Comparison of ENCODE assay signal across 36 cellular contexts in genomic region chr17:40259505-40259904, GRCh38.
"Had no signal": no experiment of that assay in that cellular context is flagged by ENCODE, and none has a peak within 500 bp of the region (broad histone marks: within the 10 kb centered on the region; RNA-seq: fewer than 3 reads in every experiment).

No MANE protein-coding gene starts in this region.

- H3K4me1 ChIP-seq: adrenal gland, body of pancreas, breast epithelium had no signal

- H3K27me3 Mint-ChIP-seq: activated B cell treated with CpG ODN at 0.5 μM for 24 hours; activated CD4-positive, alpha-beta memory T cell treated with anti-CD3 and anti-CD28 coated beads for 36 hours; activated CD4-positive, alpha-beta T cell treated with anti-CD3 and anti-CD28 coated beads, Interleukin-2, amount 10 ng/mL, durations not matched to agents 24 days and 14 days; activated CD8-positive, alpha-beta T cell treated with anti-CD3 and anti-CD28 coated beads for 36 hours; activated naive CD8-positive, alpha-beta T cell treated with anti-CD3 and anti-CD28 coated beads for 36 hours; activated T-helper 17 cell treated with anti-CD3 and anti-CD28 coated beads, Interleukin-2, amount 50 U/mL, for 72 hours had no signal

- DNase-seq: activated B cell treated with CpG ODN at 0.5 μM for 24 hours; activated CD4-positive, alpha-beta memory T cell treated with anti-CD3 and anti-CD28 coated beads for 36 hours; activated CD4-positive, alpha-beta T cell treated with anti-CD3 and anti-CD28 coated beads for 4 hours; activated CD4-positive, alpha-beta T cell treated with anti-CD3 and anti-CD28 coated beads, Interleukin-2, amount 10 ng/mL, durations not matched to agents 24 days and 14 days; activated CD4-positive, alpha-beta T cell treated with anti-CD3 and anti-CD28 coated beads, Interleukin-2, amount 50 U/mL, for 1 hour; activated CD4-positive, alpha-beta T cell treated with anti-CD3 and anti-CD28 coated beads, Interleukin-2, amount 50 U/mL, for 4 hours; activated CD4-positive, CD25-positive, alpha-beta regulatory T cell treated with anti-CD3 and anti-CD28 coated beads, Interleukin-2, amount 50 U/mL, for 72 hours; activated CD8-positive, alpha-beta memory T cell treated with anti-CD3 and anti-CD28 coated beads, Interleukin-2, amount 50 U/mL, for 4 hours; activated CD8-positive, alpha-beta T cell treated with anti-CD3 and anti-CD28 coated beads for 36 hours; activated effector memory CD4-positive, alpha-beta T cell treated with anti-CD3 and anti-CD28 coated beads, Interleukin-2, amount 50 U/mL, for 16 hours; activated gamma-delta T cell treated with Interleukin-2 at 50 U/mL for 16 hours; activated naive CD4-positive, alpha-beta T cell; activated naive CD4-positive, alpha-beta T cell treated with anti-CD3 and anti-CD28 coated beads for 36 hours; activated naive CD4-positive, alpha-beta T cell treated with anti-CD3 and anti-CD28 coated beads, Interleukin-2, amount 50 U/mL, for 16 hours; activated naive CD8-positive, alpha-beta T cell treated with anti-CD3 and anti-CD28 coated beads for 36 hours; activated T-cell treated with anti-CD3 and anti-CD28 coated beads for 4 hours; activated T-cell treated with anti-CD3 and anti-CD28 coated beads, Interleukin-2, amount 50 U/mL, for 1 hour; activated T-cell treated with anti-CD3 and anti-CD28 coated beads, Interleukin-2, amount 50 U/mL, for 4 hours; activated T-cell treated with anti-CD3 and anti-CD28 coated beads, Interleukin-2, amount 50 U/mL, for 72 hours; adrenal gland; amniotic stem cell; aorta; body of pancreas; brain microvascular endothelial cell; central memory CD4-positive, alpha-beta T cell; T-helper 2 cell; T-helper 9 cell had no signal

- ATAC-seq: activated CD8-positive, alpha-beta T cell treated with anti-CD3 and anti-CD28 coated beads for 36 hours; activated naive CD4-positive, alpha-beta T cell treated with anti-CD3 and anti-CD28 coated beads, Interleukin-2, amount 50 U/mL, for 72 hours; activated T-cell treated with anti-CD3 and anti-CD28 coated beads, Interleukin-2, amount 50 U/mL, for 4 hours; activated T-cell treated with anti-CD3 and anti-CD28 coated beads, Interleukin-2, amount 50 U/mL, for 72 hours; activated T-helper 17 cell treated with anti-CD3 and anti-CD28 coated beads, Interleukin-2, amount 50 U/mL, for 72 hours; body of pancreas had no signal

- H3K27me3 ChIP-seq: adrenal gland, body of pancreas, brain microvascular endothelial cell, breast epithelium had no signal

- H3K4me3 ChIP-seq: adrenal gland, body of pancreas, breast epithelium had no signal

- H3K4me1 Mint-ChIP-seq: activated B cell treated with CpG ODN at 0.5 μM for 24 hours had no signal

- H3K27ac ChIP-seq: adrenal gland, body of pancreas, brain microvascular endothelial cell, breast epithelium, VCaP had no signal

- H3K9me3 ChIP-seq: adrenal gland, body of pancreas, breast epithelium had no signal

- H3K4me3 Mint-ChIP-seq: activated B cell treated with CpG ODN at 0.5 μM for 24 hours; activated CD4-positive, alpha-beta memory T cell treated with anti-CD3 and anti-CD28 coated beads for 36 hours; activated CD4-positive, alpha-beta T cell treated with anti-CD3 and anti-CD28 coated beads, Interleukin-2, amount 10 ng/mL, durations not matched to agents 24 days and 14 days; activated CD8-positive, alpha-beta T cell treated with anti-CD3 and anti-CD28 coated beads for 36 hours; activated naive CD4-positive, alpha-beta T cell treated with anti-CD3 and anti-CD28 coated beads for 36 hours; activated naive CD8-positive, alpha-beta T cell treated with anti-CD3 and anti-CD28 coated beads for 36 hours; activated T-cell treated with anti-CD3 and anti-CD28 coated beads, Interleukin-2, amount 50 U/mL, for 4 hours; activated T-cell treated with anti-CD3 and anti-CD28 coated beads, Interleukin-2, amount 50 U/mL, for 72 hours; activated T-helper 1 cell treated with anti-CD3 and anti-CD28 coated beads, Interleukin-12 subunit alpha, Interleukin-12 subunit beta, Interleukin-2, Interleukin-4 antibody, amounts not matched to agents 30 ng/mL and 10 ng/mL and 1 ng/mL, durations not matched to agents 14 hours and 24 hours and 36 hours; activated T-helper 17 cell treated with anti-CD3 and anti-CD28 coated beads, Interleukin-2, amount 50 U/mL, for 72 hours; T-helper 1 cell treated with Interleukin-12 subunit alpha and Interleukin-12 subunit beta and Interleukin-4 antibody, amounts not matched to agents 30 μg/mL and 1 μg/mL, for 36 hours; T-helper 2 cell treated with Interferon-gamma antibody and Interleukin-4, amounts not matched to agents 5 μg/mL and 100 μg/mL, for 36 hours had no signal

- H3K27ac Mint-ChIP-seq: activated B cell treated with CpG ODN at 0.5 μM for 24 hours; activated CD4-positive, alpha-beta memory T cell treated with anti-CD3 and anti-CD28 coated beads for 36 hours; activated CD4-positive, alpha-beta T cell treated with anti-CD3 and anti-CD28 coated beads, Interleukin-2, amount 10 ng/mL, durations not matched to agents 24 days and 14 days; activated CD8-positive, alpha-beta T cell treated with anti-CD3 and anti-CD28 coated beads for 36 hours; activated naive CD4-positive, alpha-beta T cell treated with anti-CD3 and anti-CD28 coated beads, Interleukin-2, amount 50 U/mL, for 72 hours; activated naive CD8-positive, alpha-beta T cell treated with anti-CD3 and anti-CD28 coated beads for 36 hours; activated T-cell treated with anti-CD3 and anti-CD28 coated beads, Interleukin-2, amount 50 U/mL, for 72 hours; activated T-helper 1 cell treated with anti-CD3 and anti-CD28 coated beads, Interleukin-12 subunit alpha, Interleukin-12 subunit beta, Interleukin-2, Interleukin-4 antibody, amounts not matched to agents 30 ng/mL and 10 ng/mL and 1 ng/mL, durations not matched to agents 14 hours and 24 hours and 36 hours; activated T-helper 17 cell treated with anti-CD3 and anti-CD28 coated beads, Interleukin-2, amount 50 U/mL, for 72 hours; T-helper 1 cell treated with Interleukin-12 subunit alpha and Interleukin-12 subunit beta and Interleukin-4 antibody, amounts not matched to agents 30 μg/mL and 1 μg/mL, for 36 hours; T-helper 2 cell treated with Interferon-gamma antibody and Interleukin-4, amounts not matched to agents 5 μg/mL and 100 μg/mL, for 36 hours had no signal

- H3K9me3 Mint-ChIP-seq: activated B cell treated with CpG ODN at 0.5 μM for 24 hours; activated CD4-positive, alpha-beta memory T cell treated with anti-CD3 and anti-CD28 coated beads for 36 hours; activated CD4-positive, alpha-beta T cell treated with anti-CD3 and anti-CD28 coated beads, Interleukin-2, amount 10 ng/mL, durations not matched to agents 24 days and 14 days; activated CD8-positive, alpha-beta T cell treated with anti-CD3 and anti-CD28 coated beads for 36 hours; activated naive CD4-positive, alpha-beta T cell treated with anti-CD3 and anti-CD28 coated beads for 36 hours; activated naive CD4-positive, alpha-beta T cell treated with anti-CD3 and anti-CD28 coated beads, Interleukin-2, amount 50 U/mL, for 72 hours; activated naive CD8-positive, alpha-beta T cell treated with anti-CD3 and anti-CD28 coated beads for 36 hours; activated T-cell treated with anti-CD3 and anti-CD28 coated beads, Interleukin-2, amount 50 U/mL, for 4 hours; activated T-cell treated with anti-CD3 and anti-CD28 coated beads, Interleukin-2, amount 50 U/mL, for 72 hours; activated T-helper 1 cell treated with anti-CD3 and anti-CD28 coated beads, Interleukin-12 subunit alpha, Interleukin-12 subunit beta, Interleukin-2, Interleukin-4 antibody, amounts not matched to agents 30 ng/mL and 10 ng/mL and 1 ng/mL, durations not matched to agents 14 hours and 24 hours and 36 hours; activated T-helper 17 cell treated with anti-CD3 and anti-CD28 coated beads, Interleukin-2, amount 50 U/mL, for 72 hours; T-helper 1 cell treated with Interleukin-12 subunit alpha and Interleukin-12 subunit beta and Interleukin-4 antibody, amounts not matched to agents 30 μg/mL and 1 μg/mL, for 36 hours; T-helper 2 cell treated with Interferon-gamma antibody and Interleukin-4, amounts not matched to agents 5 μg/mL and 100 μg/mL, for 36 hours had no signal

- FAIRE-seq: astrocyte, TTC549 had no signal
